ENCODE assay signal across 9 cellular contexts in genomic region chr19:6278051-6278450, GRCh38. TPM values are rescaled to one million over a fixed set of nuclear protein-coding genes. Genes with fewer than 3 reads are reported as not detected.
DNase-seq lines count a peak whose midpoint lies in the region; ATAC-seq and TF ChIP-seq lines count a peak whose summit lies in the region.
"Had no signal": no experiment of that assay in that cellular context is flagged by ENCODE, and none has a peak within 500 bp of the region (broad histone marks: within the 10 kb centered on the region; RNA-seq: fewer than 3 reads in every experiment).

No MANE protein-coding gene starts in this region.

- no peak overlapping the region for H3K27ac ChIP-seq in DOHH2 (ENCODE audit: low read depth, low read length)
- no peak overlapping the region for H3K27ac ChIP-seq in PC-9
- H3K27ac ChIP-seq in sigmoid colon, result peak overlapping the region; percentile 84 to 92 (median 88)

- no peak overlapping the region for H2AFZ ChIP-seq in PC-9

- intact Hi-C loops in PC-9 (cut with micrococcal nuclease; ENCODE audit: unreplicated experiment), result no loop called here
- intact Hi-C loops in sigmoid colon (cut with DNase I), result no loop called here

- no peak for TF ChIP-seq CTCF in DOHH2 (IDR thresholded peaks at IDR 0.05; ENCODE audit: low read depth, low read length, poor library complexity, severe bottlenecking)
- no peak for TF ChIP-seq CTCF in PC-9 (conservative IDR thresholded peaks at IDR 0.05)
- no peak for TF ChIP-seq CTCF in epithelial cell of esophagus (IDR thresholded peaks at IDR 0.05; ENCODE audit: insufficient read depth, low read depth, low read length, missing control alignments)
- no peak for TF ChIP-seq CTCF in sigmoid colon (IDR thresholded peaks at IDR 0.05)

- H3K4me3 ChIP-seq in DOHH2 (ENCODE audit: low read length), result peak overlapping the region; percentile 76
- no peak overlapping the region; the same call in 1 of the 2 replicates for H3K4me3 ChIP-seq in PC-9
- H3K4me3 ChIP-seq in epithelial cell of esophagus (ENCODE audit: low read length), result peak overlapping the region; percentile 15
- H3K4me3 ChIP-seq in sigmoid colon, result peak overlapping the region in 2 of 4 donors; percentile 91 to 97

- BruUV-seq in PC-9 (replicated peaks; lab: Mats Ljungman, UMichigan), result no TSS peak

- H3K27me3 ChIP-seq in DOHH2 (ENCODE audit: control insufficient read depth, low read length), result no peaks in the 10 kb centered on the region
- no peaks in the 10 kb centered on the region for H3K27me3 ChIP-seq in PC-9 (ENCODE audit: insufficient read depth, low read depth)
- no peaks in the 10 kb centered on the region for H3K27me3 ChIP-seq in sigmoid colon

- WGBS in sigmoid colon, 2 donors, result 81 to 85% methylated on average over 9 of the region's 9 CpGs

- H3K79me2 ChIP-seq in DOHH2 (ENCODE audit: control insufficient read depth, low read length) (peaks cover 64% of the 10 kb centered on the region), PC-9 (ENCODE audit: low read depth) (peaks cover 31% of the 10 kb centered on the region)

- ATAC-seq in HG03457 (IDR thresholded peaks at IDR 0.05; ENCODE audit: unreplicated experiment), result no peak
- ATAC-seq in GM18517 (IDR thresholded peaks at IDR 0.05; ENCODE audit: unreplicated experiment), result no peak
- ATAC-seq in activated CD4-positive, CD25-positive, alpha-beta regulatory T cell treated with anti-CD3 and anti-CD28 coated beads, Interleukin-2, amount 50 U/mL, for 24 hours, result no peak
- no peak for ATAC-seq in GM19395 (IDR thresholded peaks at IDR 0.05; ENCODE audit: unreplicated experiment)

- no peak for TF ChIP-seq POLR2A in sigmoid colon (IDR thresholded peaks at IDR 0.05)

- no peaks in the 10 kb centered on the region; the same call in 1 of the 2 replicates for H3F3A ChIP-seq in DOHH2 (ENCODE audit: control insufficient read depth, insufficient read depth)
- H3F3A ChIP-seq in PC-9 (ENCODE audit: insufficient read depth, low read depth), result no peaks in the 10 kb centered on the region

- H3K4me1 ChIP-seq in DOHH2 (ENCODE audit: control insufficient read depth, low read length) (peaks cover 22% of the 10 kb centered on the region), PC-9 (replicated peaks; ENCODE audit: insufficient read depth) (no peaks in the 10 kb centered on the region), sigmoid colon (peaks cover 0 to 67% (median 61%) of the 10 kb centered on the region in 4 donors)

- CTCF ChIA-PET in PC-9 (lab: Charles Lee), result no interaction called here

- H4K20me1 ChIP-seq in DOHH2 (ENCODE audit: control insufficient read depth, insufficient read depth, low read depth, low read length) (peaks cover 19% of the 10 kb centered on the region; the same call in 1 of the 2 replicates), PC-9 (ENCODE audit: insufficient read depth) (no peaks in the 10 kb centered on the region; the same call in 1 of the 2 replicates)

- H3K9me3 ChIP-seq in DOHH2 (ENCODE audit: control insufficient read depth, insufficient read depth, low read length) (no peaks in the 10 kb centered on the region), PC-9 (ENCODE audit: insufficient read depth, low read depth) (no peaks in the 10 kb centered on the region), sigmoid colon (no peaks in the 10 kb centered on the region)

- DNase-seq in PC-9 (no peak), epithelial cell of esophagus (ENCODE audit: low read depth) (no peak), sigmoid colon (no peak)
- DNase-seq: NCI-H526 had no signal

- POLR2A ChIA-PET in PC-9 (lab: Charles Lee; ENCODE audit: unreplicated experiment), result no interaction called here

- no peaks in the 10 kb centered on the region for H3K9me2 ChIP-seq in DOHH2 (replicated peaks; ENCODE audit: control insufficient read depth, low read length)
- no peaks in the 10 kb centered on the region for H3K9me2 ChIP-seq in PC-9 (ENCODE audit: insufficient read depth)

- peaks cover 22% of the 10 kb centered on the region for H3K36me3 ChIP-seq in DOHH2 (ENCODE audit: control insufficient read depth, low read length)
- no peaks in the 10 kb centered on the region for H3K36me3 ChIP-seq in PC-9 (ENCODE audit: low read depth)
- H3K36me3 ChIP-seq in sigmoid colon, result no peaks in the 10 kb centered on the region

- no peak for TF ChIP-seq EP300 in sigmoid colon (IDR thresholded peaks at IDR 0.05)

- H3K4me2 ChIP-seq in DOHH2 (ENCODE audit: low read length) (peak overlapping the region; percentile 88), PC-9 (peak overlapping the region; percentile 87; the same call in 1 of the 2 replicates)

RNA-seq across cellular contexts. Expression of gene MLLT1, which starts 1.7 kb away (rescaled TPM):
- 36.8 and 44.2 TPM in 2 replicates for total RNA-seq in PC-9 (2021)
- total RNA-seq in sigmoid colon, result 10 to 100 TPM; 12.5 to 20.8 (median 17.6) TPM
- 10 to 100 TPM in 2 of 3 donors, 1 to 10 TPM in 1; 9.9 to 25.5 (median 15.0) TPM for polyA plus RNA-seq in sigmoid colon

RNA-seq across cellular contexts. Expression of gene ACER1, which starts 55.4 kb away (rescaled TPM):
- not detected in 2 replicates for total RNA-seq in PC-9 (2021)
- not detected for total RNA-seq in sigmoid colon
- under 1 TPM in 1 of 3 donors, not detected in 2; 0.19 TPM for polyA plus RNA-seq in sigmoid colon

Comparison
In these comparisons a context has a peak if more than half of its experiments do, and no peak if none do; other contexts are left out.
1. H3K27ac ChIP-seq: peak in sigmoid colon (4 of 4); none in DOHH2 (single experiment) and PC-9 (single experiment).